ENCODE assay signal across 19 cellular contexts in genomic region chr12:89319606-89320005, GRCh38. TPM values are rescaled to one million over a fixed set of nuclear protein-coding genes. Genes with fewer than 3 reads are reported as not detected.
DNase-seq lines count a peak whose midpoint lies in the region; ATAC-seq and TF ChIP-seq lines count a peak whose summit lies in the region.
"Had no signal": no experiment of that assay in that cellular context is flagged by ENCODE, and none has a peak within 500 bp of the region (broad histone marks: within the 10 kb centered on the region; RNA-seq: fewer than 3 reads in every experiment).

No MANE protein-coding gene starts in this region.

- TF ChIP-seq POLR2A in gastrocnemius medialis (IDR thresholded peaks at IDR 0.05): no peak

- no peaks in the 10 kb centered on the region for H4K20me1 ChIP-seq in neural progenitor cell (ENCODE audit: low read depth)

- ATAC-seq in gastrocnemius medialis: no peak
- ATAC-seq: T-cell had no signal

- H3K9me3 Mint-ChIP-seq in neural progenitor cell: no peaks in the 10 kb centered on the region
- H3K9me3 Mint-ChIP-seq: CD4-positive, CD25-positive, alpha-beta regulatory T cell; T-cell had no signal

- H3K4me2 ChIP-seq in neural progenitor cell: peak overlapping the region; percentile 5

- no peak overlapping the region for H3K27ac Mint-ChIP-seq in neural progenitor cell
- H3K27ac Mint-ChIP-seq: T-cell had no signal

- H3K4me3 Mint-ChIP-seq in neural progenitor cell: no peak overlapping the region
- H3K4me3 Mint-ChIP-seq: CD4-positive, CD25-positive, alpha-beta regulatory T cell; T-cell had no signal

- H3K36me3 Mint-ChIP-seq in neural progenitor cell: no peaks in the 10 kb centered on the region
- H3K36me3 Mint-ChIP-seq: CD4-positive, CD25-positive, alpha-beta regulatory T cell; T-cell had no signal

- in situ Hi-C loops in gastrocnemius medialis (cut with MboI; ENCODE audit: low sequenced_read_pairs in 4 of 4): no loop called here

- DNase-seq in NOMO-1 treated with DMSO at 0.1 percent for 48 hours (lab: John Stamatoyannopoulos, UW; ENCODE audit: unreplicated experiment): peak; percentile 35
- no peak for DNase-seq in NOMO-1 (lab: John Stamatoyannopoulos, UW; ENCODE audit: unreplicated experiment in 2 of 2)
- peak; percentile 14 for DNase-seq in MV-4-11 (lab: John Stamatoyannopoulos, UW)
- no peak for DNase-seq in adipocyte (ENCODE audit: low read depth)
- DNase-seq in neural progenitor cell (ENCODE audit: low spot score): no peak
- no peak for DNase-seq in gastrocnemius medialis
- no peak for DNase-seq in NCI-H2227 treated with DMSO at 0.1 percent for 48 hours (lab: John Stamatoyannopoulos, UW)
- no peak for DNase-seq in BE2C
- DNase-seq: 8988T; CD4-positive, CD25-positive, alpha-beta regulatory T cell; KBM-7; NCI-H1048; NCI-H1436; NCI-H187 treated with DMSO at 0.1 percent for 48 hours; NCI-H510A; T-cell had no signal

- H3K4me3 ChIP-seq in adipocyte (ENCODE audit: low read length) (peak overlapping the region; percentile 20), neural progenitor cell (no peak overlapping the region), gastrocnemius medialis (no peak overlapping the region), BE2C (ENCODE audit: low read depth, low read length) (no peak overlapping the region)
- H3K4me3 ChIP-seq: HAP-1, SJCRH30 had no signal

- H3K9ac ChIP-seq in adipocyte (ENCODE audit: low read length) (peak overlapping the region; percentile 67), neural progenitor cell (no peak overlapping the region)

- H3K27me3 ChIP-seq in adipocyte (replicated peaks; ENCODE audit: control insufficient read depth, insufficient read depth, low read length) (no peaks in the 10 kb centered on the region), neural progenitor cell (no peaks in the 10 kb centered on the region), gastrocnemius medialis (no peaks in the 10 kb centered on the region), BE2C (no peaks in the 10 kb centered on the region)
- H3K27me3 ChIP-seq: SJCRH30 had no signal

- peaks cover 43% of the 10 kb centered on the region for H3K4me1 Mint-ChIP-seq in neural progenitor cell

- peaks cover 35% of the 10 kb centered on the region for H3K4me1 ChIP-seq in adipocyte (ENCODE audit: control insufficient read depth, insufficient read depth, low read length)
- H3K4me1 ChIP-seq in neural progenitor cell: peaks cover 49% of the 10 kb centered on the region
- H3K4me1 ChIP-seq in gastrocnemius medialis: peaks cover 0 to 3% of the 10 kb centered on the region in 2 donors
- H3K4me1 ChIP-seq in BE2C: peaks cover 3% of the 10 kb centered on the region; the same call in 1 of the 2 replicates
- H3K4me1 ChIP-seq: SJCRH30 had no signal

- H2AFZ ChIP-seq in neural progenitor cell (replicated peaks): no peak overlapping the region

- no peaks in the 10 kb centered on the region for H3K36me3 ChIP-seq in adipocyte (ENCODE audit: control insufficient read depth, insufficient read depth, low read length, severe bottlenecking)
- H3K36me3 ChIP-seq in neural progenitor cell: no peaks in the 10 kb centered on the region
- H3K36me3 ChIP-seq in gastrocnemius medialis: no peaks in the 10 kb centered on the region
- no peaks in the 10 kb centered on the region for H3K36me3 ChIP-seq in BE2C
- H3K36me3 ChIP-seq: HAP-1, SJCRH30 had no signal

- peaks cover 8% of the 10 kb centered on the region for H3K27me3 Mint-ChIP-seq in neural progenitor cell (ENCODE audit: insufficient read depth, low read depth)
- H3K27me3 Mint-ChIP-seq: T-cell had no signal

- intact Hi-C loops in gastrocnemius medialis (cut with DNase I; ENCODE audit: low total_unique reads): no loop called here

- H3K27ac ChIP-seq in neural progenitor cell: no peak overlapping the region
- no peak overlapping the region for H3K27ac ChIP-seq in gastrocnemius medialis
- H3K27ac ChIP-seq: HL-60, SJCRH30 had no signal

- H3K79me2 ChIP-seq in neural progenitor cell (ENCODE audit: low read depth): no peaks in the 10 kb centered on the region

- H3F3A ChIP-seq in neural progenitor cell (ENCODE audit: low read depth): peaks cover 31% of the 10 kb centered on the region

- H3K9me3 ChIP-seq in adipocyte (ENCODE audit: control insufficient read depth, low read length) (no peaks in the 10 kb centered on the region), neural progenitor cell (ENCODE audit: low read depth) (no peaks in the 10 kb centered on the region), gastrocnemius medialis (no peaks in the 10 kb centered on the region), BE2C (no peaks in the 10 kb centered on the region)
- H3K9me3 ChIP-seq: HAP-1, SJCRH30 had no signal

- no peak for TF ChIP-seq CTCF in neural progenitor cell (IDR thresholded peaks at IDR 0.05)
- TF ChIP-seq CTCF in gastrocnemius medialis (IDR thresholded peaks at IDR 0.05 in 4 of 5, conservative IDR thresholded peaks at IDR 0.05 in 1 of 5): no peak
- TF ChIP-seq CTCF in BE2C (IDR thresholded peaks at IDR 0.05; ENCODE audit: low read depth, low read length): no peak

RNA-seq across cellular contexts. Expression of gene DUSP6, which starts 32.7 kb away (rescaled TPM):
- total RNA-seq in neural progenitor cell (ENCODE audit: low replicate concordance) (12.5 and 23.6 TPM in 2 replicates), gastrocnemius medialis (10 to 100 TPM in 3 of 4 donors, 1 to 10 TPM in 1; 4.2 to 23.8 (median 12.1) TPM)
- 14.1 TPM for polyA plus RNA-seq in BE2C (2012; ENCODE audit: insufficient read depth, insufficient read length, low read depth)

Comparison
In these comparisons a context has a peak if more than half of its experiments do, and no peak if none do; other contexts are left out.
1. DNase-seq: peak in NOMO-1 treated with DMSO at 0.1 percent for 48 hours (single experiment) and MV-4-11 (single experiment); none in NOMO-1 (0 of 2), adipocyte (single experiment), neural progenitor cell (single experiment), gastrocnemius medialis (0 of 2), NCI-H2227 treated with DMSO at 0.1 percent for 48 hours (single experiment) and BE2C (single experiment).